1 cellular context compared by ENCODE assay signal in genomic region chr9:35349287-35349990, GRCh38.
TF ChIP-seq lines count a peak whose summit lies in the region.

No MANE protein-coding gene starts in this region.

TF ChIP-seq in IMR-90, 13 proteins besides CTCF, POLR2A, EP300 and RAD21 (continued from another document):
- TF ChIP-seq CEBPB (IDR thresholded peaks at IDR 0.05; ENCODE audit: low read depth, low read length) (no peak), RFX5 (IDR thresholded peaks at IDR 0.05; ENCODE audit: low read depth, low read length) (no peak)
